ENCODE assay signal across 2 cellular contexts in genomic region chr6:105489213-105489525, GRCh38.
TF ChIP-seq lines count a peak whose summit lies in the region.

No MANE protein-coding gene starts in this region.

TF ChIP-seq in SK-N-SH treated with all-trans-retinoic acid at 6 μM for 48 hours, 23 proteins besides CTCF, POLR2A, EP300 and RAD21 (continued from another document):
- no peak for TF ChIP-seq ESRRG (CRISPR knock-in tag; IDR thresholded peaks at IDR 0.05)
- no peak for TF ChIP-seq OSR1 (CRISPR knock-in tag; IDR thresholded peaks at IDR 0.05)
- TF ChIP-seq TCF4 (CRISPR knock-in tag; IDR thresholded peaks at IDR 0.05; ENCODE audit: borderline replicate concordance) = no peak
- TF ChIP-seq RARB (CRISPR knock-in tag; IDR thresholded peaks at IDR 0.05) = no peak
- no peak for TF ChIP-seq ISL1 (CRISPR knock-in tag; IDR thresholded peaks at IDR 0.05)
- no peak for TF ChIP-seq ARNTL (CRISPR knock-in tag; IDR thresholded peaks at IDR 0.05; ENCODE audit: borderline replicate concordance, low read depth)

TF ChIP-seq in WTC11, 78 proteins besides CTCF, POLR2A, EP300 and RAD21 (continued from another document):
- TF ChIP-seq ERG (CRISPR knock-in tag; IDR thresholded peaks at IDR 0.05) (no peak), ZNF512 (CRISPR knock-in tag; IDR thresholded peaks at IDR 0.05; ENCODE audit: borderline replicate concordance) (no peak), IRF2 (CRISPR knock-in tag; IDR thresholded peaks at IDR 0.05; ENCODE audit: borderline replicate concordance, low read depth) (no peak), ZNF416 (CRISPR knock-in tag; IDR thresholded peaks at IDR 0.05) (no peak), ZNF121 (CRISPR knock-in tag; IDR thresholded peaks at IDR 0.05) (no peak), NR3C1 (CRISPR knock-in tag; conservative IDR thresholded peaks at IDR 0.05; ENCODE audit: low read depth) (no peak), TEAD1 (CRISPR knock-in tag; IDR thresholded peaks at IDR 0.05) (no peak), ZNF232 (CRISPR knock-in tag; IDR thresholded peaks at IDR 0.05) (no peak)
